Comparison of ENCODE assay signal across 8 cellular contexts in the genomic region with DNA sequence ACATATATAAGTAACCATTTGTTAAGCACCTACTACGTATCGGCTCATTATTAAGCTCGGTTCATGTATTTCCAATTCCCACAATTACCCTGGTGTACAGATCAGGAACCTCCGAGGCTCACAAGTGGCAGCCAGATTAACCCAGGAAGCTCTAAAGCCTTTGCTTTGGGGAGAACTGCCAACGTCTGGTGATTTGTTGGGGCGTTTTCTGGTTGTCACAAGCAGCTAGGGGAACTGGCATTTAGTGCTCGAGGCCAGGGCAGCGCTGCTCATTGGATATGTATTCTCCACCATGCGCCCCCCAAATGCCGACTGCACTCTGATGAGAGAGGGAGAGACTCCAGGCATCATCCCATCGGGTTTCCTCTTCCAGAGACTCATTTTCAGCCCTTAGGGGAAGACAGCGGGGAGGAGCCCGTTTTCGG. TPM values are rescaled to one million over a fixed set of nuclear protein-coding genes. Genes with fewer than 3 reads are reported as not detected.
DNase-seq lines count a peak whose midpoint lies in the region; ATAC-seq, FAIRE-seq and TF ChIP-seq lines count a peak whose summit lies in the region.

No MANE protein-coding gene starts in this region.

- H3K9me3 Mint-ChIP-seq in Calu3 (ENCODE audit: low read depth, unreplicated experiment): no peaks in the 10 kb centered on the region

- WGBS in GM12878 (ENCODE audit: insufficient coverage, insufficient replicate concordance, low lambda C conversion rate, missing lambda C conversion rate): 0% methylated on average over 14 of the region's 14 CpGs
- WGBS in hepatocyte (ENCODE audit: low lambda C conversion rate, missing lambda C conversion rate): 7% methylated on average over 14 of the region's 14 CpGs

- H3K27me3 Mint-ChIP-seq in Calu3 (ENCODE audit: unreplicated experiment): no peaks in the 10 kb centered on the region

- POLR2A ChIA-PET in GM12878 (lab: Charles Lee): interaction anchor here (0.8 to 3.6 kb wide), 8 partner anchors 10 to 56 kb away, joined by 3 to 46 read pairs (median 6); a partner anchor contains a TSS

- DNase-seq in Calu3 (no peak), NOMO-1 treated with dmso at 0.1 percent for 144 hours (lab: John Stamatoyannopoulos, UW; ENCODE audit: unreplicated experiment) (peak; percentile 37), GM12878 (ENCODE audit: low read depth, low spot score) (peak; percentile 24), hepatocyte (ENCODE audit: low spot score) (peak; percentile 49), sciatic nerve (ENCODE audit: low spot score) (no peak)
- DNase-seq in activated effector memory CD4-positive, alpha-beta T cell treated with anti-CD3 and anti-CD28 coated beads, Interleukin-2, amount 50 U/mL, for 16 hours: no peak

- H3K27ac Mint-ChIP-seq in Calu3 (ENCODE audit: unreplicated experiment): no peak overlapping the region

- in situ Hi-C loops in GM12878 (cut with MboI): loop anchor here (10.0 kb wide), 1 partner anchor 1018 kb away; a partner anchor contains a TSS

- H3K4me1 ChIP-seq in GM12878 (ENCODE audit: control insufficient read depth, insufficient read depth, low read length) (peaks cover 3% of the 10 kb centered on the region; the same call in 1 of the 2 replicates), hepatocyte (ENCODE audit: insufficient read depth) (peaks cover 7% of the 10 kb centered on the region)

- H3K79me2 ChIP-seq in GM12878 (ENCODE audit: control insufficient read depth, insufficient read depth, low read length) (no peaks in the 10 kb centered on the region), hepatocyte (peaks cover 12% of the 10 kb centered on the region)

- peaks cover 9% of the 10 kb centered on the region for H3K36me3 Mint-ChIP-seq in Calu3 (ENCODE audit: insufficient read depth, unreplicated experiment)

- H3K36me3 ChIP-seq in GM12878 (ENCODE audit: control insufficient read depth in 2 of 2, insufficient read depth in 2 of 2, low read length in 1 of 2) (peaks cover 0 to 5% of the 10 kb centered on the region in 2 experiments; a peak in 1 of 4 replicates), hepatocyte (replicated peaks; ENCODE audit: insufficient read depth, low read depth) (no peaks in the 10 kb centered on the region)

- CTCF ChIA-PET in Calu3 (lab: Charles Lee): interaction anchor here (0.7 to 1.3 kb wide), 4 partner anchors 16 to 631 kb away, joined by 3 read pairs; no protein-coding TSS in a partner anchor
- CTCF ChIA-PET in GM12878 (lab: Yijun Ruan, JAX): interaction anchor here (0.7 to 1.5 kb wide), 10 partner anchors 9 to 1350 kb away, joined by 3 to 6 read pairs (median 3); a partner anchor contains a TSS

- H2AFZ ChIP-seq in GM12878 (ENCODE audit: control insufficient read depth, low read depth, low read length) (peak overlapping the region; percentile 38), hepatocyte (peak overlapping the region; percentile 62)

- TF ChIP-seq EP300 in GM12878 (IDR thresholded peaks at IDR 0.05; ENCODE audit: borderline replicate concordance in 1 of 2, control insufficient read depth in 1 of 2, low read depth in 2 of 2, low read length in 2 of 2): no peak

- peak overlapping the region; percentile 77 for H3K4me3 Mint-ChIP-seq in Calu3 (ENCODE audit: low read depth, unreplicated experiment)

- H3K4me2 ChIP-seq in GM12878 (ENCODE audit: control insufficient read depth, insufficient read depth): peak overlapping the region; percentile 57
- H3K4me2 ChIP-seq in hepatocyte: peak overlapping the region; percentile 81

- H4K20me1 ChIP-seq in GM12878 (ENCODE audit: control insufficient read depth, insufficient read depth) (no peaks in the 10 kb centered on the region), hepatocyte (ENCODE audit: insufficient read depth, poor library complexity, severe bottlenecking) (no peaks in the 10 kb centered on the region)

- SMC1A ChIA-PET in GM12878 (lab: Charles Lee; ENCODE audit: uncharacterized antibody, unreplicated experiment): interaction anchor here (0.7 to 2.8 kb wide), 11 partner anchors 8 to 102 kb away, joined by 3 to 14 read pairs (median 5); a partner anchor contains a TSS

- TF ChIP-seq POLR2A in GM12878 (IDR thresholded peaks at IDR 0.05; ENCODE audit: low read depth, low read length): no peak

- BruUV-seq in Calu3 (replicated peaks; lab: Mats Ljungman, UMichigan) (TSS peak; percentile 43), GM12878 (replicated peaks; lab: Mats Ljungman, UMichigan) (TSS peak; percentile 73)

- intact Hi-C loops in Calu3 (cut with micrococcal nuclease; ENCODE audit: unreplicated experiment) (no loop called here), GM12878 (cut with micrococcal nuclease; ENCODE audit: unreplicated experiment) (loop anchor here (1.0 kb wide), 1 partner anchor 24 kb away; a partner anchor contains a TSS), sciatic nerve (cut with DNase I) (no loop called here)

- FAIRE-seq in GM12878 (lab: Jason Lieb, UNC): no peak

- H3K9me2 ChIP-seq in hepatocyte (replicated peaks; ENCODE audit: insufficient read depth): no peaks in the 10 kb centered on the region

- H3K27me3 ChIP-seq in GM12878 (replicated peaks in 1 of 2; ENCODE audit: control insufficient read depth in 2 of 2, insufficient read depth in 2 of 2, low read length in 1 of 2): no peaks in the 10 kb centered on the region
- no peaks in the 10 kb centered on the region for H3K27me3 ChIP-seq in hepatocyte

- TF ChIP-seq CTCF in Calu3 (IDR thresholded peaks at IDR 0.05; ENCODE audit: unreplicated experiment): no peak
- TF ChIP-seq CTCF in GM12878 (IDR thresholded peaks at IDR 0.05 in 2 of 3, conservative IDR thresholded peaks at IDR 0.05 in 1 of 3; ENCODE audit: control insufficient read depth in 2 of 3, extremely low read depth in 1 of 3, insufficient read depth in 1 of 3, low read depth in 3 of 3, low read length in 3 of 3): no peak
- no peak for TF ChIP-seq CTCF in hepatocyte (IDR thresholded peaks at IDR 0.05; ENCODE audit: poor library complexity)

- H3K9ac ChIP-seq in GM12878 (ENCODE audit: control insufficient read depth, insufficient read depth, low read length): peak overlapping the region; percentile 65

- H3K9me3 ChIP-seq in GM12878 (replicated peaks; ENCODE audit: control insufficient read depth, insufficient read depth, low read length) (no peaks in the 10 kb centered on the region), hepatocyte (ENCODE audit: low read depth) (no peaks in the 10 kb centered on the region)

- H3K4me1 Mint-ChIP-seq in Calu3 (ENCODE audit: low read depth, unreplicated experiment): peaks cover 8% of the 10 kb centered on the region

- H3K4me3 ChIP-seq in GM12878 (peak overlapping the region; percentile 87), hepatocyte (peak overlapping the region; percentile 64)

- RAD21 ChIA-PET in GM12878 (lab: Charles Lee; ENCODE audit: unreplicated experiment): interaction anchor here (0.8 to 1.8 kb wide), 6 partner anchors 9 to 252 kb away, joined by 3 to 20 read pairs (median 4); a partner anchor contains a TSS

- ATAC-seq in GM19351 (IDR thresholded peaks at IDR 0.05; ENCODE audit: unreplicated experiment) (peak; percentile 48), HG03280 (IDR thresholded peaks at IDR 0.05; ENCODE audit: unreplicated experiment) (peak; percentile 29), GM12878 (peak; percentile 64), sciatic nerve (peak; percentile 25)

- H3K27ac ChIP-seq in GM12878 (ENCODE audit: control insufficient read depth, insufficient read depth): peak overlapping the region; percentile 23
- peak overlapping the region; percentile 90 for H3K27ac ChIP-seq in hepatocyte

- TF ChIP-seq RAD21 in GM12878 (IDR thresholded peaks at IDR 0.05; ENCODE audit: insufficient read depth, low read depth, low read length): no peak

TF ChIP-seq in GM12878, 131 proteins besides CTCF, POLR2A, EP300 and RAD21 (continues in another document):
- no peak for TF ChIP-seq JUNB (IDR thresholded peaks at IDR 0.05)
- TF ChIP-seq IKZF2 (IDR thresholded peaks at IDR 0.05): peak in 1 of 2 experiments; percentile 13; a peak in 1 of 4 replicates

RNA-seq across cellular contexts. Expression of a gene that starts 0.5 kb away (rescaled TPM):
- total RNA-seq in Calu3 (2022) (4.1 and 4.2 TPM in 2 replicates), GM12878 (2014; rRNA removed) (9.8 TPM in 2 replicates), GM12878 (2014; rRNA removed; fragmentation: Illumina TruSeq; extraction: Trizol) (9.6 and 10.3 TPM in 2 replicates), GM12878 (2021) (7.2 and 8.7 TPM in 2 replicates), hepatocyte (7.3 and 9.5 TPM in 2 replicates), sciatic nerve (8.2 TPM)
- total RNA-seq in GM12878 (2013; cell fraction: nucleolus; rRNA removed): 11.1 and 11.8 TPM in 2 replicates
- polyA plus RNA-seq in GM12878 (2011; ENCODE audit: low read depth): 6.8 TPM
- polyA plus RNA-seq in GM12878 (2011; rRNA removed) (10.2 and 12.9 TPM in 2 replicates), GM12878 (2014; fragmentation: Illumina TruSeq; extraction: Trizol) (9.6 and 9.8 TPM in 2 replicates), GM12878 (2014; fragmentation: Nextera tagmentation; extraction: Ambion mirVana) (1 to 10 TPM; 4.6 to 6.0 TPM), GM12878 (2014; rRNA removed) (6.6 and 7.4 TPM in 2 replicates), GM12878 (2016; fragmentation: Nextera tagmentation; extraction: Ambion mirVana) (1 to 10 TPM; 5.9 to 9.5 TPM), hepatocyte (6.7 and 7.3 TPM in 2 replicates)
- 6.2 and 7.2 TPM in 2 replicates for polyA plus RNA-seq in GM12878 (2011; cell fraction: cytosol; rRNA removed)
- 8.3 and 9.7 TPM in 2 replicates for polyA plus RNA-seq in GM12878 (2011; cell fraction: nucleus; rRNA removed)
- polyA plus RNA-seq in GM12878 (2012): 6.6 and 6.8 TPM in 2 replicates
- 7.4 and 9.0 TPM in 2 replicates for polyA minus RNA-seq in GM12878 (2011; rRNA and poly(A)+ RNA removed)
- 3.2 and 5.6 TPM in 2 replicates for polyA minus RNA-seq in GM12878 (2011; cell fraction: cytosol; rRNA and poly(A)+ RNA removed)
- 4.6 and 5.7 TPM in 2 replicates for polyA minus RNA-seq in GM12878 (2011; cell fraction: nucleus; rRNA and poly(A)+ RNA removed)

RNA-seq across cellular contexts. Expression of a gene that starts 23.9 kb away (rescaled TPM):
- total RNA-seq in Calu3 (2022) (16.1 TPM in 2 replicates), GM12878 (2014; rRNA removed) (23.0 and 30.5 TPM in 2 replicates), GM12878 (2014; rRNA removed; fragmentation: Illumina TruSeq; extraction: Trizol) (25.7 and 26.3 TPM in 2 replicates), GM12878 (2021) (25.7 and 32.3 TPM in 2 replicates), hepatocyte (53.6 and 57.0 TPM in 2 replicates), sciatic nerve (48.0 TPM)
- total RNA-seq in GM12878 (2013; cell fraction: nucleolus; rRNA removed): 43.7 and 46.2 TPM in 2 replicates
- polyA plus RNA-seq in GM12878 (2011; ENCODE audit: low read depth): 8.7 TPM
- polyA plus RNA-seq in GM12878 (2011; rRNA removed) (32.5 and 43.0 TPM in 2 replicates), GM12878 (2014; fragmentation: Illumina TruSeq; extraction: Trizol) (24.8 and 27.2 TPM in 2 replicates), GM12878 (2014; fragmentation: Nextera tagmentation; extraction: Ambion mirVana) (1 to 10 TPM; 5.4 to 10.0 TPM), GM12878 (2014; rRNA removed) (15.6 and 19.4 TPM in 2 replicates), GM12878 (2016; fragmentation: Nextera tagmentation; extraction: Ambion mirVana) (10 to 100 TPM; 32.6 to 34.1 TPM), hepatocyte (36.2 and 38.5 TPM in 2 replicates)
- polyA plus RNA-seq in GM12878 (2011; cell fraction: cytosol; rRNA removed): 15.9 and 17.6 TPM in 2 replicates
- 14.3 and 16.9 TPM in 2 replicates for polyA plus RNA-seq in GM12878 (2011; cell fraction: nucleus; rRNA removed)
- 10.4 and 14.2 TPM in 2 replicates for polyA plus RNA-seq in GM12878 (2012)
- polyA minus RNA-seq in GM12878 (2011; rRNA and poly(A)+ RNA removed): 34.9 and 50.9 TPM in 2 replicates
- 11.0 and 16.0 TPM in 2 replicates for polyA minus RNA-seq in GM12878 (2011; cell fraction: cytosol; rRNA and poly(A)+ RNA removed)
- polyA minus RNA-seq in GM12878 (2011; cell fraction: nucleus; rRNA and poly(A)+ RNA removed): 12.8 and 17.2 TPM in 2 replicates

Comparison
In these comparisons a context has a peak if more than half of its experiments do, and no peak if none do; other contexts are left out.
1. DNase-seq: peak in NOMO-1 treated with dmso at 0.1 percent for 144 hours (single experiment), GM12878 (single experiment) and hepatocyte (single experiment); none in Calu3 (single experiment), sciatic nerve (single experiment) and activated effector memory CD4-positive, alpha-beta T cell treated with anti-CD3 and anti-CD28 coated beads, Interleukin-2, amount 50 U/mL, for 16 hours (single experiment).
2. Peak in every context shown above with its lines, with median percentiles within 50 percentile points of each other: ATAC-seq.